8 cellular contexts compared by ENCODE assay signal in the genomic region with DNA sequence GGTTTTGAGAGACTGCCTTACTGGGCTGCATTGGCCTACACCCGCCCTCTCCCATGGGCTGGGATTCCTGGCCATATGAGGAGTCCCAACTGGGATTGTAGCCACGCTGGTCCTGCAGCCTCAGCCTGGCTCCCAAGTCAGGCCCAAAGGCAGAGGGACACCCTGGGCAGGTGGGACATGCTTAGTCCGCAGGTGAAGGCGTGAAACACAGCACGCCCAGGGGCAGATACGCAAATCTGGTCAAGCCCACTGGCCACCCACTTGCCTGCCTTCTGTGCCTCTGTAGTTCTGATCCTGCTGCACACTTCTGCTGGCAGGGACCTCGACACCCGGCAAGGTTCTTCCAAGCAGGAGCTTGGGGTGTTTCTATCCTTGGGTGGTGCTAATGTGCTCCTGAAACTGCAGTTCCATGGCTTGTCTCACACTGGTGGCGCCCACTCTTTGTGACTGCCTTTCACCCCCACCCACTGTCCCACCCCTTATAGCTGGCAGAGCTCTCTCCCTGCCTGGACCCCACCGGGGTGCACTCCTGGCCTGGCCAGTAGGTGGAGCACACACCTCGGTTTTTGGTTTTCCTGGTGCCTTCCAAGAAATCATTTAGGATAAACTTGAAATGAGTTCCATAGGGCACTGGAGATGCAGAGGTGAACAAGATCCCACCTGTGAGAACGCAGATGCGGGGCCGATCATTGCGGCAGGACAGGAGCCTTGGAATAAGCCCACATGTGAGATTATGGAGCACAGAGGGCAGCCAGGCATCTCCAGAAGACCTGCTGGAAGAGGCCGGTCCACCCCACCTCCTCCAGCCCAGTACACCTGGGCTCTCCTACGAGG. TPM values are rescaled to one million over a fixed set of nuclear protein-coding genes. Genes with fewer than 3 reads are reported as not detected.
DNase-seq lines count a peak whose midpoint lies in the region; ATAC-seq lines count a peak whose summit lies in the region.

No MANE protein-coding gene starts in this region.

- H3K9me3 Mint-ChIP-seq in T-cell: no peaks in the 10 kb centered on the region
- H3K9me3 Mint-ChIP-seq in dendritic cell treated with granulocyte-macrophage colony-stimulating factor and Interleukin-4, amounts not matched to agents 40 ng/mL and 50 ng/mL, for 4 days: no peaks in the 10 kb centered on the region

- intact Hi-C loops in dendritic cell treated with granulocyte-macrophage colony-stimulating factor and Interleukin-4, amounts not matched to agents 40 ng/mL and 50 ng/mL, for 4 days (cut with micrococcal nuclease): loop anchor here (2.0 kb wide), 1 partner anchor 72 kb away; no protein-coding TSS in a partner anchor

- no peak overlapping the region for H3K4me3 Mint-ChIP-seq in T-cell
- H3K4me3 Mint-ChIP-seq in dendritic cell treated with granulocyte-macrophage colony-stimulating factor and Interleukin-4, amounts not matched to agents 40 ng/mL and 50 ng/mL, for 4 days: no peak overlapping the region

- POLR2A ChIA-PET in T-cell (lab: Charles Lee): no interaction called here

- H3K36me3 Mint-ChIP-seq in T-cell: peaks cover 50% of the 10 kb centered on the region
- peaks cover 96% of the 10 kb centered on the region for H3K36me3 Mint-ChIP-seq in dendritic cell treated with granulocyte-macrophage colony-stimulating factor and Interleukin-4, amounts not matched to agents 40 ng/mL and 50 ng/mL, for 4 days (ENCODE audit: low read depth)

- CTCF ChIA-PET in T-cell (lab: Charles Lee): interaction anchor here (0.5 to 1.6 kb wide), 10 partner anchors 9 to 237 kb away, joined by 3 to 9 read pairs (median 4); no protein-coding TSS in a partner anchor

- no peak overlapping the region for H3K27ac Mint-ChIP-seq in T-cell
- peak overlapping the region; percentile 13 for H3K27ac Mint-ChIP-seq in dendritic cell treated with granulocyte-macrophage colony-stimulating factor and Interleukin-4, amounts not matched to agents 40 ng/mL and 50 ng/mL, for 4 days

- DNase-seq in activated gamma-delta T cell treated with Interleukin-2 at 50 U/mL for 16 hours (peak; percentile 28), activated gamma-delta T cell (lab: John Stamatoyannopoulos, UW) (no peak), T-cell (peak in 11 of 34 experiments; percentile 27 to 48 (median 39)), mesenteric fat pad (ENCODE audit: low spot score) (peak; percentile 86), KG1 (lab: John Stamatoyannopoulos, UW) (no peak)

- no peaks in the 10 kb centered on the region for H3K27me3 Mint-ChIP-seq in T-cell
- no peaks in the 10 kb centered on the region for H3K27me3 Mint-ChIP-seq in dendritic cell treated with granulocyte-macrophage colony-stimulating factor and Interleukin-4, amounts not matched to agents 40 ng/mL and 50 ng/mL, for 4 days

- H3K4me1 Mint-ChIP-seq in T-cell: peaks cover 0 to 8% (median 0%) of the 10 kb centered on the region in 3 donors
- H3K4me1 Mint-ChIP-seq in dendritic cell treated with granulocyte-macrophage colony-stimulating factor and Interleukin-4, amounts not matched to agents 40 ng/mL and 50 ng/mL, for 4 days (ENCODE audit: low read depth): peaks cover 38% of the 10 kb centered on the region

- ATAC-seq in HG03139 (IDR thresholded peaks at IDR 0.05; ENCODE audit: unreplicated experiment) (peak; percentile 71), T-cell (replicated peaks in 1 of 4) (peak; percentile 53 to 80 (median 72)), GM21786 (IDR thresholded peaks at IDR 0.05; ENCODE audit: unreplicated experiment) (no peak)

RNA-seq across cellular contexts. Expression of a gene that starts 47.9 kb away (rescaled TPM):
- total RNA-seq in T-cell (1 to 10 TPM in 4 of 5 donors, under 1 TPM in 1; 0.70 to 8.6 (median 1.8) TPM), mesenteric fat pad (0.39 TPM)

Comparison
In these comparisons a context has a peak if more than half of its experiments do, and no peak if none do; other contexts are left out.
1. DNase-seq: peak in activated gamma-delta T cell treated with Interleukin-2 at 50 U/mL for 16 hours (single experiment) and mesenteric fat pad (single experiment); none in activated gamma-delta T cell (single experiment) and KG1 (single experiment).